In the genomic region with DNA sequence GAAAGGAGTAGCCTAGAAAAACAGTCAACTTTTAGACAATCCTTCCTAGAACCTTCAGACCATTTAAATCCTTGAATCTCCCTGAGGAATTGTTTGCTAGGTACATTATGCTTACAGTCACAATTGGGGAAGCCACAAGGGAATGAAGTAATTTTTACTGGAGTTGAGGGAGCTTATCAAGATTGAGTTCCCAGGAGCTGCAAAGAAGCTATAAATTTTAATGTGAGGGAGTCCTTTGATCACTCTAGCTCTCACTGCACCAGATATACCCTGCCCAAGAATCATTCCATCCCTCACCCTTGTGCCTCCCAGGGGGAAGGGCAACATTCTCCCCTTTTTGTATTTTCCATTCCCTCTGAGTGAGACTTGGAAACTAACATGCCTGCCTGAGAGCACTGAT, we compare ENCODE assay signal across 1 cellular context.
TF ChIP-seq lines count a peak whose summit lies in the region.

No MANE protein-coding gene starts in this region.

TF ChIP-seq in HEK293, 187 proteins besides CTCF, POLR2A, EP300 and RAD21 (continued from another document):
- TF ChIP-seq ZNF18 (tag by site-specific recombination; IDR thresholded peaks at IDR 0.05) (no peak), GLIS2 (tag by site-specific recombination; IDR thresholded peaks at IDR 0.05) (no peak), ZXDB (tag by site-specific recombination; IDR thresholded peaks at IDR 0.05) (no peak), ZNF624 (tag by site-specific recombination; IDR thresholded peaks at IDR 0.05) (no peak), ZNF843 (tag by site-specific recombination; IDR thresholded peaks at IDR 0.05) (peak; percentile 61; the same call in 1 of the 2 replicates), ZNF558 (tag by site-specific recombination; IDR thresholded peaks at IDR 0.05) (no peak), ZNF514 (tag by site-specific recombination; IDR thresholded peaks at IDR 0.05) (no peak), ZNF555 (tag by site-specific recombination; conservative IDR thresholded peaks at IDR 0.05) (no peak), ZNF350 (tag by site-specific recombination; IDR thresholded peaks at IDR 0.05) (no peak), KLF7 (tag by site-specific recombination; IDR thresholded peaks at IDR 0.05; ENCODE audit: borderline replicate concordance) (no peak), ZNF600 (tag by site-specific recombination; IDR thresholded peaks at IDR 0.05) (no peak), ZNF664 (tag by site-specific recombination; IDR thresholded peaks at IDR 0.05) (no peak), ZNF324 (tag by site-specific recombination; IDR thresholded peaks at IDR 0.05) (no peak), ZNF658 (tag by site-specific recombination; IDR thresholded peaks at IDR 0.05) (no peak), ZBTB48 (tag by site-specific recombination; IDR thresholded peaks at IDR 0.05) (peak; percentile 22; the same call in 1 of the 2 replicates), ZNF521 (tag by site-specific recombination; IDR thresholded peaks at IDR 0.05) (no peak), ZNF362 (tag by site-specific recombination; IDR thresholded peaks at IDR 0.05) (no peak), ZBTB26 (tag by site-specific recombination; optimal IDR thresholded peaks at IDR 0.05) (no peak), ZSCAN5A (tag by site-specific recombination; IDR thresholded peaks at IDR 0.05) (no peak), OSR2 (tag by site-specific recombination; IDR thresholded peaks at IDR 0.05) (peak; percentile 95), ZNF610 (tag by site-specific recombination; IDR thresholded peaks at IDR 0.05; ENCODE audit: borderline replicate concordance) (peak; percentile 37; the same call in 1 of the 2 replicates), ZNF10 (tag by site-specific recombination; IDR thresholded peaks at IDR 0.05) (no peak), ZNF791 (tag by site-specific recombination; IDR thresholded peaks at IDR 0.05) (no peak), ZNF488 (tag by site-specific recombination; IDR thresholded peaks at IDR 0.05) (no peak), ZNF501 (tag by site-specific recombination; IDR thresholded peaks at IDR 0.05) (no peak), ZNF416 (tag by site-specific recombination; IDR thresholded peaks at IDR 0.05) (no peak), PRDM1 (tag by site-specific recombination; IDR thresholded peaks at IDR 0.05) (no peak), MZF1 (tag by site-specific recombination; IDR thresholded peaks at IDR 0.05; ENCODE audit: borderline replicate concordance) (peak; percentile 97), ZNF311 (tag by site-specific recombination; IDR thresholded peaks at IDR 0.05; ENCODE audit: borderline replicate concordance) (no peak), ZNF132 (tag by site-specific recombination; IDR thresholded peaks at IDR 0.05; ENCODE audit: borderline replicate concordance) (no peak), ZNF341 (tag by site-specific recombination; IDR thresholded peaks at IDR 0.05; ENCODE audit: low read depth) (no peak), FEZF1 (tag by site-specific recombination; IDR thresholded peaks at IDR 0.05) (no peak), ZNF777 (tag by site-specific recombination; IDR thresholded peaks at IDR 0.05; ENCODE audit: borderline replicate concordance) (no peak), ZNF146 (tag by site-specific recombination; IDR thresholded peaks at IDR 0.05) (no peak), ZNF768 (tag by site-specific recombination; IDR thresholded peaks at IDR 0.05) (no peak), ZNF776 (tag by site-specific recombination; IDR thresholded peaks at IDR 0.05; ENCODE audit: borderline replicate concordance) (no peak), ZNF274 (IDR thresholded peaks at IDR 0.05; ENCODE audit: low read length) (no peak), ZNF274 (tag by site-specific recombination; IDR thresholded peaks at IDR 0.05; ENCODE audit: borderline replicate concordance) (no peak), ZFP41 (tag by site-specific recombination; IDR thresholded peaks at IDR 0.05; ENCODE audit: borderline replicate concordance) (no peak), ZNF335 (tag by site-specific recombination; conservative IDR thresholded peaks at IDR 0.05) (no peak), ZNF48 (tag by site-specific recombination; IDR thresholded peaks at IDR 0.05) (no peak)
- TF ChIP-seq, protein P1, sequence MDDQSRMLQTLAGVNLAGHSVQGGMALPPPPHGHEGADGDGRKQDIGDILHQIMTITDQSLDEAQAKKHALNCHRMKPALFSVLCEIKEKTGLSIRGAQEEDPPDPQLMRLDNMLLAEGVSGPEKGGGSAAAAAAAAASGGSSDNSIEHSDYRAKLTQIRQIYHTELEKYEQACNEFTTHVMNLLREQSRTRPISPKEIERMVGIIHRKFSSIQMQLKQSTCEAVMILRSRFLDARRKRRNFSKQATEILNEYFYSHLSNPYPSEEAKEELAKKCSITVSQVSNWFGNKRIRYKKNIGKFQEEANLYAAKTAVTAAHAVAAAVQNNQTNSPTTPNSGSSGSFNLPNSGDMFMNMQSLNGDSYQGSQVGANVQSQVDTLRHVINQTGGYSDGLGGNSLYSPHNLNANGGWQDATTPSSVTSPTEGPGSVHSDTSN (CRISPR knock-in tag; IDR thresholded peaks at IDR 0.05), result no peak
- TF ChIP-seq, protein P2, sequence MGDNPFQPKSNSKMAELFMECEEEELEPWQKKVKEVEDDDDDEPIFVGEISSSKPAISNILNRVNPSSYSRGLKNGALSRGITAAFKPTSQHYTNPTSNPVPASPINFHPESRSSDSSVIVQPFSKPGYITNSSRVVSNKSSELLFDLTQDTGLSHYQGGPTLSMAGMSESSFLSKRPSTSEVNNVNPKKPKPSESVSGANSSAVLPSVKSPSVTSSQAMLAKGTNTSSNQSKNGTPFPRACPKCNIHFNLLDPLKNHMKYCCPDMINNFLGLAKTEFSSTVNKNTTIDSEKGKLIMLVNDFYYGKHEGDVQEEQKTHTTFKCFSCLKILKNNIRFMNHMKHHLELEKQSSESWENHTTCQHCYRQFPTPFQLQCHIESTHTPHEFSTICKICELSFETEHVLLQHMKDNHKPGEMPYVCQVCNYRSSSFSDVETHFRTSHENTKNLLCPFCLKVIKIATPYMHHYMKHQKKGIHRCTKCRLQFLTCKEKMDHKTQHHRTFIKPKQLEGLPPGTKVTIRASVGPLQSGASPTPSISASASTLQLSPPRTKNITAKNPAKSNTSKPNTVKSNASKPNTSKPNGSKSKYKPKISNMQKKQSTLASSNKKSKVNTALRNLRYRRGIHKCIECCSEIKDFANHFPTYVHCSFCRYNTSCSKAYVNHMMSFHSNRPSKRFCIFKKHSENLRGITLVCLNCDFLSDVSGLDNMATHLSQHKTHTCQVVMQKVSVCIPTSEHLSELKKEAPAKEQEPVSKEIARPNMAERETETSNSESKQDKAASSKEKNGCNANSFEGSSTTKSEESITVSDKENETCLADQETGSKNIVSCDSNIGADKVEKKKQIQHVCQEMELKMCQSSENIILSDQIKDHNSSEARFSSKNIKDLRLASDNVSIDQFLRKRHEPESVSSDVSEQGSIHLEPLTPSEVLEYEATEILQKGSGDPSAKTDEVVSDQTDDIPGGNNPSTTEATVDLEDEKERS (tag by site-specific recombination; IDR thresholded peaks at IDR 0.05), result no peak
- TF ChIP-seq, protein P3, sequence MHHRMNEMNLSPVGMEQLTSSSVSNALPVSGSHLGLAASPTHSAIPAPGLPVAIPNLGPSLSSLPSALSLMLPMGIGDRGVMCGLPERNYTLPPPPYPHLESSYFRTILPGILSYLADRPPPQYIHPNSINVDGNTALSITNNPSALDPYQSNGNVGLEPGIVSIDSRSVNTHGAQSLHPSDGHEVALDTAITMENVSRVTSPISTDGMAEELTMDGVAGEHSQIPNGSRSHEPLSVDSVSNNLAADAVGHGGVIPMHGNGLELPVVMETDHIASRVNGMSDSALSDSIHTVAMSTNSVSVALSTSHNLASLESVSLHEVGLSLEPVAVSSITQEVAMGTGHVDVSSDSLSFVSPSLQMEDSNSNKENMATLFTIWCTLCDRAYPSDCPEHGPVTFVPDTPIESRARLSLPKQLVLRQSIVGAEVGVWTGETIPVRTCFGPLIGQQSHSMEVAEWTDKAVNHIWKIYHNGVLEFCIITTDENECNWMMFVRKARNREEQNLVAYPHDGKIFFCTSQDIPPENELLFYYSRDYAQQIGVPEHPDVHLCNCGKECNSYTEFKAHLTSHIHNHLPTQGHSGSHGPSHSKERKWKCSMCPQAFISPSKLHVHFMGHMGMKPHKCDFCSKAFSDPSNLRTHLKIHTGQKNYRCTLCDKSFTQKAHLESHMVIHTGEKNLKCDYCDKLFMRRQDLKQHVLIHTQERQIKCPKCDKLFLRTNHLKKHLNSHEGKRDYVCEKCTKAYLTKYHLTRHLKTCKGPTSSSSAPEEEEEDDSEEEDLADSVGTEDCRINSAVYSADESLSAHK (tag by site-specific recombination; IDR thresholded peaks at IDR 0.05), result peak; percentile 13; the same call in 1 of the 2 replicates
- TF ChIP-seq, protein P4, sequence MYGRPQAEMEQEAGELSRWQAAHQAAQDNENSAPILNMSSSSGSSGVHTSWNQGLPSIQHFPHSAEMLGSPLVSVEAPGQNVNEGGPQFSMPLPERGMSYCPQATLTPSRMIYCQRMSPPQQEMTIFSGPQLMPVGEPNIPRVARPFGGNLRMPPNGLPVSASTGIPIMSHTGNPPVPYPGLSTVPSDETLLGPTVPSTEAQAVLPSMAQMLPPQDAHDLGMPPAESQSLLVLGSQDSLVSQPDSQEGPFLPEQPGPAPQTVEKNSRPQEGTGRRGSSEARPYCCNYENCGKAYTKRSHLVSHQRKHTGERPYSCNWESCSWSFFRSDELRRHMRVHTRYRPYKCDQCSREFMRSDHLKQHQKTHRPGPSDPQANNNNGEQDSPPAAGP (tag by site-specific recombination; IDR thresholded peaks at IDR 0.05), result no peak
